Comparison of ENCODE assay signal across 19 cellular contexts in genomic region chr10:13673165-13673564, GRCh38.
DNase-seq lines count a peak whose midpoint lies in the region; ATAC-seq and TF ChIP-seq lines count a peak whose summit lies in the region.
"Had no signal": no experiment of that assay in that cellular context is flagged by ENCODE, and none has a peak within 500 bp of the region (broad histone marks: within the 10 kb centered on the region; RNA-seq: fewer than 3 reads in every experiment).

No MANE protein-coding gene starts in this region.

- peak; percentile 51 for ATAC-seq in SK-N-SH treated with all-trans-retinoic acid at 6 μM for 48 hours
- no peak for ATAC-seq in HG03432 (IDR thresholded peaks at IDR 0.05; ENCODE audit: unreplicated experiment)
- ATAC-seq: foreskin keratinocyte, left colon had no signal

- peaks cover 16% of the 10 kb centered on the region; the same call in 1 of the 2 replicates for H3K79me2 ChIP-seq in SK-N-SH (ENCODE audit: insufficient read depth)

- POLR2A ChIA-PET in SK-N-SH (lab: Yijun Ruan, JAX) = no interaction called here

- H3K4me2 ChIP-seq in SK-N-SH = no peak overlapping the region

- WGBS in SK-N-SH (ENCODE audit: low lambda C conversion rate) = 87% methylated on average over 8 of the region's 8 CpGs

- H3F3A ChIP-seq in SK-N-SH (replicated peaks; ENCODE audit: insufficient read depth) = no peaks in the 10 kb centered on the region

- H3K27ac ChIP-seq in SK-N-SH (ENCODE audit: low read depth in 2 of 2, low read length in 1 of 2) = peak overlapping the region in 1 of 2 experiments; percentile 43; a peak in 1 of 4 replicates
- H3K27ac ChIP-seq in WERI-Rb-1 = peak overlapping the region; percentile 28; the same call in 1 of the 2 replicates
- H3K27ac ChIP-seq: coronary artery, foreskin keratinocyte had no signal

- H2AFZ ChIP-seq in SK-N-SH (ENCODE audit: low read depth) = no peak overlapping the region

- peaks cover 51% of the 10 kb centered on the region for H3K36me3 Mint-ChIP-seq in type B pancreatic cell
- H3K36me3 Mint-ChIP-seq: activated naive CD8-positive, alpha-beta T cell treated with anti-CD3 and anti-CD28 coated beads, Interleukin-2, amount 10 ng/mL, durations not matched to agents 7 days and 5 days; CD14-positive monocyte had no signal

- no peaks in the 10 kb centered on the region for H3K27me3 Mint-ChIP-seq in type B pancreatic cell
- H3K27me3 Mint-ChIP-seq: activated naive CD8-positive, alpha-beta T cell treated with anti-CD3 and anti-CD28 coated beads, Interleukin-2, amount 10 ng/mL, durations not matched to agents 7 days and 5 days had no signal

- H3K4me3 ChIP-seq in SK-N-SH (ENCODE audit: low read depth in 2 of 2, low read length in 1 of 2) (no peak overlapping the region), WERI-Rb-1 (ENCODE audit: low read depth, low read length) (no peak overlapping the region)
- H3K4me3 ChIP-seq: coronary artery had no signal

- peaks cover 7% of the 10 kb centered on the region in 2 experiments; a peak in 2 of 4 replicates for H3K4me1 ChIP-seq in SK-N-SH (ENCODE audit: control insufficient read depth in 1 of 2, insufficient read depth in 2 of 2, low read depth in 1 of 2, low read length in 1 of 2)

- TF ChIP-seq EP300 in SK-N-SH (IDR thresholded peaks at IDR 0.05; ENCODE audit: borderline replicate concordance in 1 of 2, low read depth in 1 of 2, low read length in 1 of 2) = no peak

- H3K36me3 ChIP-seq in SK-N-SH (replicated peaks in 1 of 2; ENCODE audit: control insufficient read depth in 1 of 2, insufficient read depth in 2 of 2, low read length in 1 of 2) = peaks cover 46 to 56% of the 10 kb centered on the region in 2 experiments
- H3K36me3 ChIP-seq in WERI-Rb-1 = no peaks in the 10 kb centered on the region

- no peak overlapping the region for H3K9ac ChIP-seq in SK-N-SH

- H3K27me3 ChIP-seq in SK-N-SH (ENCODE audit: insufficient read depth) = no peaks in the 10 kb centered on the region
- H3K27me3 ChIP-seq in WERI-Rb-1 (ENCODE audit: insufficient read depth, low read depth, severe bottlenecking) = no peaks in the 10 kb centered on the region
- H3K27me3 ChIP-seq: foreskin keratinocyte had no signal

- no peaks in the 10 kb centered on the region for H3K9me3 Mint-ChIP-seq in type B pancreatic cell
- H3K9me3 Mint-ChIP-seq: activated naive CD8-positive, alpha-beta T cell treated with anti-CD3 and anti-CD28 coated beads, Interleukin-2, amount 10 ng/mL, durations not matched to agents 7 days and 5 days; activated T-helper 1 cell treated with anti-CD3 and anti-CD28 coated beads, Interleukin-12 subunit alpha, Interleukin-12 subunit beta, Interleukin-2, Interleukin-4 antibody, amounts not matched to agents 30 ng/mL and 10 ng/mL and 1 ng/mL, durations not matched to agents 14 hours and 24 hours and 36 hours; CD14-positive monocyte had no signal

- no peak for TF ChIP-seq RAD21 in SK-N-SH (IDR thresholded peaks at IDR 0.05; ENCODE audit: low read length)

- peaks cover 52% of the 10 kb centered on the region for H3K4me1 Mint-ChIP-seq in type B pancreatic cell (ENCODE audit: unreplicated experiment)
- H3K4me1 Mint-ChIP-seq: activated naive CD8-positive, alpha-beta T cell treated with anti-CD3 and anti-CD28 coated beads, Interleukin-2, amount 10 ng/mL, durations not matched to agents 7 days and 5 days had no signal

- TF ChIP-seq CTCF in SK-N-SH (IDR thresholded peaks at IDR 0.05) (no peak), WERI-Rb-1 (IDR thresholded peaks at IDR 0.05; ENCODE audit: low read depth, low read length) (no peak), type B pancreatic cell (conservative IDR thresholded peaks at IDR 0.05) (no peak)

- DNase-seq in SK-N-SH (no peak), WERI-Rb-1 (no peak), iPS-NIHi7 (ENCODE audit: extremely low spot score) (peak; percentile 56), type B pancreatic cell (ENCODE audit: extremely low spot score, unreplicated experiment) (no peak), amniotic stem cell (lab: John Stamatoyannopoulos, UW) (no peak), anterior cingulate cortex (lab: John Stamatoyannopoulos, UW) (no peak)
- DNase-seq: ACHN; activated naive CD8-positive, alpha-beta T cell treated with anti-CD3 and anti-CD28 coated beads, Interleukin-2, amount 10 ng/mL, durations not matched to agents 7 days and 5 days; DMS153; foreskin keratinocyte; hypothalamus; left colon; NCI-H226; RPMI8226 had no signal

- H3K27ac Mint-ChIP-seq in type B pancreatic cell = peak overlapping the region; percentile 65
- H3K27ac Mint-ChIP-seq: activated naive CD8-positive, alpha-beta T cell treated with anti-CD3 and anti-CD28 coated beads, Interleukin-2, amount 10 ng/mL, durations not matched to agents 7 days and 5 days; activated T-helper 1 cell treated with anti-CD3 and anti-CD28 coated beads, Interleukin-12 subunit alpha, Interleukin-12 subunit beta, Interleukin-2, Interleukin-4 antibody, amounts not matched to agents 30 ng/mL and 10 ng/mL and 1 ng/mL, durations not matched to agents 14 hours and 24 hours and 36 hours; CD14-positive monocyte had no signal

- no peaks in the 10 kb centered on the region for H3K9me2 ChIP-seq in SK-N-SH

- CTCF ChIA-PET in SK-N-SH (lab: Yijun Ruan, JAX) = no interaction called here

- H3K9me3 ChIP-seq in SK-N-SH (no peaks in the 10 kb centered on the region), WERI-Rb-1 (ENCODE audit: severe bottlenecking) (no peaks in the 10 kb centered on the region)

- no peaks in the 10 kb centered on the region for H4K20me1 ChIP-seq in SK-N-SH (ENCODE audit: insufficient read depth)

- peak overlapping the region; percentile 73 for H3K4me3 Mint-ChIP-seq in type B pancreatic cell
- H3K4me3 Mint-ChIP-seq: activated naive CD8-positive, alpha-beta T cell treated with anti-CD3 and anti-CD28 coated beads, Interleukin-2, amount 10 ng/mL, durations not matched to agents 7 days and 5 days; activated T-helper 1 cell treated with anti-CD3 and anti-CD28 coated beads, Interleukin-12 subunit alpha, Interleukin-12 subunit beta, Interleukin-2, Interleukin-4 antibody, amounts not matched to agents 30 ng/mL and 10 ng/mL and 1 ng/mL, durations not matched to agents 14 hours and 24 hours and 36 hours; CD14-positive monocyte had no signal

TF ChIP-seq in SK-N-SH treated with all-trans-retinoic acid at 6 μM for 48 hours, 23 proteins besides CTCF, POLR2A, EP300 and RAD21 (continues in another document):
- TF ChIP-seq CSDC2 (CRISPR knock-in tag; IDR thresholded peaks at IDR 0.05) (no peak), ZNF70 (CRISPR knock-in tag; IDR thresholded peaks at IDR 0.05) (no peak), ZFP30 (CRISPR knock-in tag; IDR thresholded peaks at IDR 0.05) (no peak), ARNTL (CRISPR knock-in tag; IDR thresholded peaks at IDR 0.05; ENCODE audit: borderline replicate concordance, low read depth) (no peak), PPARA (CRISPR knock-in tag; IDR thresholded peaks at IDR 0.05; ENCODE audit: borderline replicate concordance) (no peak), ZNF565 (CRISPR knock-in tag; conservative IDR thresholded peaks at IDR 0.05; ENCODE audit: low read depth) (no peak), BACH2 (CRISPR knock-in tag; IDR thresholded peaks at IDR 0.05; ENCODE audit: borderline replicate concordance) (no peak)

TF ChIP-seq in SK-N-SH, 30 proteins besides CTCF, POLR2A, EP300 and RAD21 (continues in another document):
- no peak for TF ChIP-seq FOSL2 (IDR thresholded peaks at IDR 0.05; ENCODE audit: borderline replicate concordance, low read depth)
- no peak for TF ChIP-seq TCF12 (IDR thresholded peaks at IDR 0.05)
- no peak for TF ChIP-seq SMC3 (IDR thresholded peaks at IDR 0.05; ENCODE audit: low read depth, low read length)
- TF ChIP-seq ELF1 (IDR thresholded peaks at IDR 0.05) = no peak
- TF ChIP-seq REST (IDR thresholded peaks at IDR 0.05; ENCODE audit: low read depth, low read length) = no peak
- TF ChIP-seq PBX3 (IDR thresholded peaks at IDR 0.05) = no peak
- no peak for TF ChIP-seq GATA2 (CRISPR knock-in tag; IDR thresholded peaks at IDR 0.05)
- TF ChIP-seq RCOR1 (IDR thresholded peaks at IDR 0.05; ENCODE audit: low read length) = no peak
- no peak for TF ChIP-seq NFIC (IDR thresholded peaks at IDR 0.05; ENCODE audit: borderline replicate concordance)
